ENCODE assay signal across 1 cellular context in the genomic region with DNA sequence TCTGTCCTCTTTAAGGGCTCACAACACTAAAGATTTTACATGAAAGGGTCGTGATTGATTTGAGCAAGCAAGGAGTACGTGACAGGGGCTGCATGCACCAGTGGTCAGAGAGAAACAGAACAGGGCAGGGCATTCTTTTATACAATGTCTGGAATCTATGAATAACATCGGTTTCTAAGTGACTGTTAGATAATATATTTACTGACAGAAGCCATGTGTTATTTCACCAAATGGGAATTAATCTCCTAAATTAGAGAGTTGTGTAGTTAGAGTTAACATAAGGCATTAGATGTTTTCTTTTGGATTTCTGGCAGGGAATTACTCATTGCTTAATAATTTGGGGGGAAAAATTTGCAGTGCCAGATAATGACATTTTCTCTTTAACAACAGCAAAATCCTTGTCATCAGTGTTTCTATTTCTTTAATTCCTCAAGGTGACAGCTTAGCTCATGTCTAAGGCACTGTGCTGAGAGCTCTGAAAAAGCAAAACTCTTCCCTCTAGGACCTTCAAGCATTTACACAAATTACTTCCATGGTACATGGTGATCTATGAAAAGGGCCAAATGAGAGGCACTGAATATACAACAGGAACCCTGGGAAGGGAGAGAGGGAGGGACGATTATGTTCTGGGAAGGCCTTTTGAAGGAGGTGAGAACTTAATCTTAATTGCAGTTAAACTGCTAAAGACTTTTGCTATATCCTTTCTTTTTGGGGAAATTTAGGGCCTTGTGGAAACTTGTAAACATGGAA.
TF ChIP-seq lines count a peak whose summit lies in the region.

No MANE protein-coding gene starts in this region.

TF ChIP-seq in WTC11, 78 proteins besides CTCF, POLR2A, EP300 and RAD21 (continued from another document):
- TF ChIP-seq FOXJ3 (CRISPR knock-in tag; IDR thresholded peaks at IDR 0.05; ENCODE audit: borderline replicate concordance) (no peak), ZNF512 (CRISPR knock-in tag; IDR thresholded peaks at IDR 0.05; ENCODE audit: borderline replicate concordance) (no peak)
